ENCODE assay signal across 30 cellular contexts in genomic region chr14:25358330-25358729, GRCh38.
"Had no signal": no experiment of that assay in that cellular context is flagged by ENCODE, and none has a peak within 500 bp of the region (broad histone marks: within the 10 kb centered on the region; RNA-seq: fewer than 3 reads in every experiment).

No MANE protein-coding gene starts in this region.

- H3K9ac ChIP-seq: neural progenitor cell, parathyroid adenoma had no signal

- H3K9me3 ChIP-seq: ovary, psoas muscle, right lobe of liver, sigmoid colon, suprapubic skin, testis, tibial artery, upper lobe of left lung, vagina had no signal

- H3K27me3 ChIP-seq: neural progenitor cell, ovary, right lobe of liver, sigmoid colon, suprapubic skin, testis, tibial artery, upper lobe of left lung, vagina had no signal

- H3K27ac ChIP-seq: neural progenitor cell, ovary, parathyroid adenoma, psoas muscle, right lobe of liver, sigmoid colon, suprapubic skin, testis, tibial artery, upper lobe of left lung, vagina had no signal

- H3K27me3 Mint-ChIP-seq: progenitor cell of endocrine pancreas; stimulated activated naive B cell treated with anti-CD40 and anti-IgM and Interleukin-4, amounts not matched to agents 10 μg/mL and 1 μg/mL and 100 μg/mL, for 72 hours; stimulated activated naive CD8-positive, alpha-beta T cell treated with anti-CD3 and anti-CD28 coated beads, Interleukin-15, amount 100 ng/mL, for 72 hours had no signal

- H3K36me3 ChIP-seq: neural progenitor cell, ovary, right lobe of liver, sigmoid colon, suprapubic skin, tibial artery, upper lobe of left lung, vagina had no signal

- H3K4me1 ChIP-seq: neural progenitor cell, parathyroid adenoma, psoas muscle, right lobe of liver, sigmoid colon, suprapubic skin, testis, tibial artery, upper lobe of left lung, vagina had no signal

- FAIRE-seq: small intestine, urothelium cell line had no signal

- H3K4me3 ChIP-seq: neural progenitor cell, ovary, psoas muscle, right lobe of liver, sigmoid colon, suprapubic skin, testis, tibial artery, upper lobe of left lung, vagina had no signal

- H3K4me1 Mint-ChIP-seq: naive thymus-derived CD4-positive, alpha-beta T cell; natural killer cell; nephron; neural progenitor cell; stimulated activated effector memory CD8-positive, alpha-beta T cell treated with anti-CD3 and anti-CD28 coated beads, Interleukin-12 subunit alpha, Interleukin-12 subunit beta, amount 100 ng/mL, for 72 hours; stimulated activated naive B cell treated with anti-CD40 and anti-IgM and Interleukin-4, amounts not matched to agents 10 μg/mL and 1 μg/mL and 100 μg/mL, for 72 hours; stimulated activated naive CD8-positive, alpha-beta T cell treated with anti-CD3 and anti-CD28 coated beads, Interleukin-15, amount 100 ng/mL, for 72 hours had no signal

- H3K4me3 Mint-ChIP-seq: naive thymus-derived CD4-positive, alpha-beta T cell; natural killer cell; nephron; neural progenitor cell; stimulated activated effector memory CD8-positive, alpha-beta T cell treated with anti-CD3 and anti-CD28 coated beads, Interleukin-12 subunit alpha, Interleukin-12 subunit beta, amount 100 ng/mL, for 72 hours; stimulated activated naive B cell treated with anti-CD40 and anti-IgM and Interleukin-4, amounts not matched to agents 10 μg/mL and 1 μg/mL and 100 μg/mL, for 72 hours; stimulated activated naive CD8-positive, alpha-beta T cell treated with anti-CD3 and anti-CD28 coated beads, Interleukin-15, amount 100 ng/mL, for 72 hours had no signal

- DNase-seq: naive thymus-derived CD4-positive, alpha-beta T cell; natural killer cell; occipital lobe; ovary; posterior cingulate gyrus; psoas muscle; right cardiac atrium; right lobe of liver; sigmoid colon; small intestine; stimulated activated CD4-positive, alpha-beta T cell treated with anti-CD3 and anti-CD28 coated beads, Interleukin-15, amount 100 ng/mL, for 24 hours; stimulated activated CD4-positive, alpha-beta T cell treated with anti-CD3 and anti-CD28 coated beads, Interleukin-2, amount 100 ng/mL, for 24 hours; stimulated activated CD4-positive, alpha-beta T cell treated with anti-CD3 and anti-CD28 coated beads, Interleukin-2, amount 100 ng/mL, for 48 hours; stimulated activated CD4-positive, alpha-beta T cell treated with anti-CD3 and anti-CD28 coated beads, Interleukin-4, amount 100 ng/mL, for 24 hours; stimulated activated naive B cell treated with anti-CD40 and anti-IgM and Interleukin-4, amounts not matched to agents 10 μg/mL and 1 μg/mL and 100 μg/mL, for 72 hours; stimulated activated naive CD8-positive, alpha-beta T cell treated with anti-CD3 and anti-CD28 coated beads, Interleukin-15, amount 100 ng/mL, for 72 hours; stimulated activated naive CD8-positive, alpha-beta T cell treated with anti-CD3 and anti-CD28 coated beads, Interleukin-15, Interleukin-2, amounts not matched to agents 100 U/mL and 50 U/mL, for 24 hours; substantia nigra; testis; tibial artery; trophoblast cell; upper lobe of left lung had no signal

- H3K27ac Mint-ChIP-seq: naive thymus-derived CD4-positive, alpha-beta T cell; natural killer cell; nephron; neural progenitor cell; progenitor cell of endocrine pancreas; stimulated activated effector memory CD8-positive, alpha-beta T cell treated with anti-CD3 and anti-CD28 coated beads, Interleukin-12 subunit alpha, Interleukin-12 subunit beta, amount 100 ng/mL, for 72 hours; stimulated activated naive B cell treated with anti-CD40 and anti-IgM and Interleukin-4, amounts not matched to agents 10 μg/mL and 1 μg/mL and 100 μg/mL, for 72 hours; stimulated activated naive CD8-positive, alpha-beta T cell treated with anti-CD3 and anti-CD28 coated beads, Interleukin-15, amount 100 ng/mL, for 72 hours had no signal

- H3K9me3 Mint-ChIP-seq: nephron; neural progenitor cell; stimulated activated effector memory CD8-positive, alpha-beta T cell treated with anti-CD3 and anti-CD28 coated beads, Interleukin-12 subunit alpha, Interleukin-12 subunit beta, amount 100 ng/mL, for 72 hours had no signal

- H3K36me3 Mint-ChIP-seq: naive thymus-derived CD4-positive, alpha-beta T cell; natural killer cell; neural progenitor cell; stimulated activated effector memory CD8-positive, alpha-beta T cell treated with anti-CD3 and anti-CD28 coated beads, Interleukin-12 subunit alpha, Interleukin-12 subunit beta, amount 100 ng/mL, for 72 hours; stimulated activated naive B cell treated with anti-CD40 and anti-IgM and Interleukin-4, amounts not matched to agents 10 μg/mL and 1 μg/mL and 100 μg/mL, for 72 hours had no signal

- ATAC-seq: naive thymus-derived CD4-positive, alpha-beta T cell; natural killer cell; psoas muscle; right cardiac atrium; right lobe of liver; stimulated activated effector memory CD8-positive, alpha-beta T cell treated with anti-CD3 and anti-CD28 coated beads, Interleukin-12 subunit alpha, Interleukin-12 subunit beta, amount 100 ng/mL, for 72 hours; stimulated activated naive B cell treated with anti-CD40 and anti-IgM and Interleukin-4, amounts not matched to agents 10 μg/mL and 1 μg/mL and 100 μg/mL, for 72 hours; stimulated activated naive CD8-positive, alpha-beta T cell treated with anti-CD3 and anti-CD28 coated beads, Interleukin-15, amount 100 ng/mL, for 72 hours; stimulated activated naive CD8-positive, alpha-beta T cell treated with anti-CD3 and anti-CD28 coated beads, Interleukin-15, Interleukin-2, amounts not matched to agents 100 U/mL and 50 U/mL, for 24 hours had no signal
